In genomic region chr17:29918922-29919856, GRCh38 we compare ENCODE assay signal across 2 cellular contexts.
A peak's percentile ranks its signal among the peaks of the same experiment; 100 is the strongest.
TF ChIP-seq lines count a peak whose summit lies in the region.

No MANE protein-coding gene starts in this region.

TF ChIP-seq in A549, 52 proteins besides CTCF, POLR2A, EP300 and RAD21 (continued from another document):
- TF ChIP-seq ZC3H11A (IDR thresholded peaks at IDR 0.05): no peak
- no peak for TF ChIP-seq MAFK (IDR thresholded peaks at IDR 0.05; ENCODE audit: partially characterized antibody)
- TF ChIP-seq EHMT2 (IDR thresholded peaks at IDR 0.05; ENCODE audit: low read depth): no peak
- no peak for TF ChIP-seq MAZ (IDR thresholded peaks at IDR 0.05; ENCODE audit: borderline replicate concordance, low read depth, low read length)
- TF ChIP-seq NPAS2 (CRISPR knock-in tag; IDR thresholded peaks at IDR 0.05; ENCODE audit: borderline replicate concordance): no peak
- no peak for TF ChIP-seq ATOH8 (CRISPR knock-in tag; IDR thresholded peaks at IDR 0.05; ENCODE audit: low read depth)
- TF ChIP-seq FOSL2 (IDR thresholded peaks at IDR 0.05): no peak
- no peak for TF ChIP-seq FOSL2 (CRISPR knock-in tag; IDR thresholded peaks at IDR 0.05)
- TF ChIP-seq ZSCAN20 (CRISPR knock-in tag; IDR thresholded peaks at IDR 0.05): no peak
- TF ChIP-seq CBX8 (IDR thresholded peaks at IDR 0.05): no peak
- no peak for TF ChIP-seq REST (IDR thresholded peaks at IDR 0.05)
- TF ChIP-seq RFX5 (IDR thresholded peaks at IDR 0.05): no peak
- no peak for TF ChIP-seq ZNF302 (CRISPR knock-in tag; IDR thresholded peaks at IDR 0.05)

TF ChIP-seq in HEK293, 187 proteins besides CTCF, POLR2A, EP300 and RAD21:
- TF ChIP-seq ZBTB49 (tag by site-specific recombination; IDR thresholded peaks at IDR 0.05; ENCODE audit: low read depth) (no peak), ZNF776 (tag by site-specific recombination; IDR thresholded peaks at IDR 0.05; ENCODE audit: borderline replicate concordance) (no peak), ZNF585B (tag by site-specific recombination; IDR thresholded peaks at IDR 0.05) (no peak), ZBTB21 (tag by site-specific recombination; IDR thresholded peaks at IDR 0.05) (no peak), ZNF777 (tag by site-specific recombination; IDR thresholded peaks at IDR 0.05; ENCODE audit: borderline replicate concordance) (no peak), ZNF335 (tag by site-specific recombination; conservative IDR thresholded peaks at IDR 0.05) (peak; percentile 63; the same call in 1 of the 2 replicates), ZNF138 (tag by site-specific recombination; IDR thresholded peaks at IDR 0.05; ENCODE audit: borderline replicate concordance) (no peak), BCL11B (tag by site-specific recombination; IDR thresholded peaks at IDR 0.05; ENCODE audit: low read depth) (no peak), IKZF3 (tag by site-specific recombination; IDR thresholded peaks at IDR 0.05) (peak; percentile 35; the same call in 1 of the 2 replicates), ZNF449 (tag by site-specific recombination; IDR thresholded peaks at IDR 0.05) (peak; percentile 62; the same call in 1 of the 2 replicates), PRDM6 (tag by site-specific recombination; IDR thresholded peaks at IDR 0.05) (peak; percentile 60), HIC1 (tag by site-specific recombination; IDR thresholded peaks at IDR 0.05) (peak; percentile 19; the same call in 1 of the 2 replicates)
